ENCODE assay signal across 12 cellular contexts in genomic region chr5:111074244-111074643, GRCh38. TPM values are rescaled to one million over a fixed set of nuclear protein-coding genes. Genes with fewer than 3 reads are reported as not detected.
DNase-seq lines count a peak whose midpoint lies in the region; ATAC-seq lines count a peak whose summit lies in the region.
"Had no signal": no experiment of that assay in that cellular context is flagged by ENCODE, and none has a peak within 500 bp of the region (broad histone marks: within the 10 kb centered on the region; RNA-seq: fewer than 3 reads in every experiment).

No MANE protein-coding gene starts in this region.

- H3K9me3 ChIP-seq in right cardiac atrium (ENCODE audit: control insufficient read depth, low read length) = no peaks in the 10 kb centered on the region
- H3K9me3 ChIP-seq in stomach smooth muscle (ENCODE audit: control insufficient read depth in 2 of 2, low read length in 2 of 2) = no peaks in the 10 kb centered on the region

- no peak for DNase-seq in activated T-cell treated with anti-CD3 and anti-CD28 coated beads, Interleukin-2, amount 50 U/mL, for 72 hours
- no peak for DNase-seq in activated T-cell treated with anti-CD3 and anti-CD28 coated beads, Interleukin-2, amount 50 U/mL, for 1 hour
- DNase-seq in right cardiac atrium = no peak
- DNase-seq in COR-L47 (lab: John Stamatoyannopoulos, UW) = no peak
- DNase-seq in middle frontal gyrus (ENCODE audit: extremely low spot score, low spot score) = no peak
- no peak for DNase-seq in GF-D8 (lab: John Stamatoyannopoulos, UW)
- DNase-seq: islet precursor cell, KG1, posterior cingulate gyrus had no signal

- no peak overlapping the region for H3K27ac Mint-ChIP-seq in activated T-cell treated with anti-CD3 and anti-CD28 coated beads, Interleukin-2, amount 50 U/mL, for 72 hours
- no peak overlapping the region for H3K27ac Mint-ChIP-seq in activated naive CD8-positive, alpha-beta T cell

- H3K4me3 Mint-ChIP-seq in activated T-cell treated with anti-CD3 and anti-CD28 coated beads, Interleukin-2, amount 50 U/mL, for 72 hours = peak overlapping the region; percentile 91 to 99
- H3K4me3 Mint-ChIP-seq in activated naive CD8-positive, alpha-beta T cell = peak overlapping the region; percentile 94

- H3K4me3 ChIP-seq in right cardiac atrium (ENCODE audit: low read length) = peak overlapping the region; percentile 54
- peak overlapping the region; percentile 70 to 91 for H3K4me3 ChIP-seq in stomach smooth muscle (ENCODE audit: low read length in 2 of 2)

- peaks cover 79% of the 10 kb centered on the region for H3K27me3 Mint-ChIP-seq in activated T-cell treated with anti-CD3 and anti-CD28 coated beads, Interleukin-2, amount 50 U/mL, for 72 hours (ENCODE audit: low read depth)
- peaks cover 38% of the 10 kb centered on the region for H3K27me3 Mint-ChIP-seq in activated naive CD8-positive, alpha-beta T cell

- peaks cover 57% of the 10 kb centered on the region for H3K4me1 Mint-ChIP-seq in activated T-cell treated with anti-CD3 and anti-CD28 coated beads, Interleukin-2, amount 50 U/mL, for 72 hours (ENCODE audit: low read depth)
- H3K4me1 Mint-ChIP-seq in activated naive CD8-positive, alpha-beta T cell (ENCODE audit: low read depth) = peaks cover 46% of the 10 kb centered on the region

- peaks cover 4 to 5% of the 10 kb centered on the region in 2 donors for H3K36me3 Mint-ChIP-seq in activated T-cell treated with anti-CD3 and anti-CD28 coated beads, Interleukin-2, amount 50 U/mL, for 72 hours (ENCODE audit: insufficient read depth in 2 of 2)
- peaks cover 2% of the 10 kb centered on the region for H3K36me3 Mint-ChIP-seq in activated naive CD8-positive, alpha-beta T cell

- intact Hi-C loops in right cardiac atrium (cut with DNase I) = no loop called here

- WGBS in right cardiac atrium = 67% methylated on average over 2 of the region's 2 CpGs

- no peak for ATAC-seq in activated T-cell treated with anti-CD3 and anti-CD28 coated beads, Interleukin-2, amount 50 U/mL, for 72 hours (replicated peaks in 1 of 2)
- ATAC-seq in right cardiac atrium = no peak

- no peak overlapping the region for H3K27ac ChIP-seq in right cardiac atrium (ENCODE audit: low read length)
- H3K27ac ChIP-seq in stomach smooth muscle (ENCODE audit: low read length) = no peak overlapping the region

- H3K9ac ChIP-seq in stomach smooth muscle (ENCODE audit: low read length in 2 of 2) = no peak overlapping the region

- H3K36me3 ChIP-seq in stomach smooth muscle (ENCODE audit: control insufficient read depth in 2 of 2, insufficient read depth in 2 of 2, low read length in 2 of 2) = peaks cover 0 to 2% of the 10 kb centered on the region in 2 donors

- H3K27me3 ChIP-seq in right cardiac atrium (ENCODE audit: control insufficient read depth, insufficient read depth) (no peaks in the 10 kb centered on the region), stomach smooth muscle (ENCODE audit: control insufficient read depth in 1 of 2, insufficient read depth in 2 of 2, low read length in 2 of 2) (peaks cover 0 to 4% of the 10 kb centered on the region in 2 donors)

- no peaks in the 10 kb centered on the region for H3K9me3 Mint-ChIP-seq in activated T-cell treated with anti-CD3 and anti-CD28 coated beads, Interleukin-2, amount 50 U/mL, for 72 hours
- no peaks in the 10 kb centered on the region for H3K9me3 Mint-ChIP-seq in activated naive CD8-positive, alpha-beta T cell (ENCODE audit: low read depth)

- no peaks in the 10 kb centered on the region for H3K4me1 ChIP-seq in right cardiac atrium (ENCODE audit: control insufficient read depth, insufficient read depth, low read length)
- H3K4me1 ChIP-seq in stomach smooth muscle (ENCODE audit: control insufficient read depth, insufficient read depth, low read length) = peaks cover 7% of the 10 kb centered on the region

RNA-seq across cellular contexts. Expression of gene TSLP, which starts 2.7 kb away (rescaled TPM):
- total RNA-seq in activated T-cell treated with anti-CD3 and anti-CD28 coated beads, Interleukin-2, amount 50 U/mL, for 72 hours = 1 to 10 TPM; 3.6 to 3.7 TPM
- total RNA-seq in right cardiac atrium = 1 to 10 TPM; 2.3 to 4.7 (median 2.6) TPM
- polyA plus RNA-seq in right cardiac atrium = 3.9 TPM
- total RNA-seq: SK-MEL-5 had no signal

RNA-seq across cellular contexts. Expression of gene WDR36, which starts 17.9 kb away (rescaled TPM):
- 10 to 100 TPM; 34.8 to 42.4 TPM for total RNA-seq in activated T-cell treated with anti-CD3 and anti-CD28 coated beads, Interleukin-2, amount 50 U/mL, for 72 hours
- 10 to 100 TPM; 13.0 to 14.8 (median 14.1) TPM for total RNA-seq in right cardiac atrium
- 4.5 TPM for polyA plus RNA-seq in right cardiac atrium
